14 cellular contexts compared by ENCODE assay signal in the genomic region with DNA sequence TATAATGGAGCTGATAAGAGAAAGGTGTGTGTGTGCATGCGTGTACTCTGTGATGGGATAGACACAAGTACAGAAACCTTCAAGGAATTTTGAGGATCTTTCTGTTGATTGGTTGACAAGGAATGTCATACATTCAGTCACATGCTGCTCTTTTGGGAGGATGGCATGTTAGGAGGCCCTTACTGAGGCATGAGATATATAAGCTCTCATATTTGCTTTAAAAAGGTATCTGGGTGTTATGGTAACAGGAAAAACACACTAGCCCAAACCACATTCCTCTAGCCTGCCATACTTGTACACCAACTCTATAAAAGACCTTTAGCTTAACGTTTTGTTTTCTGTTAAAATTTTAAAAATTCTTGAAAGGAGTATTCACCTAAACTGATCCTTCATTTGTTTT.
"Had no signal": no experiment of that assay in that cellular context is flagged by ENCODE, and none has a peak within 500 bp of the region (broad histone marks: within the 10 kb centered on the region; RNA-seq: fewer than 3 reads in every experiment).

No MANE protein-coding gene starts in this region.

- H3K27ac Mint-ChIP-seq: stimulated activated effector memory CD8-positive, alpha-beta T cell treated with anti-CD3 and anti-CD28 coated beads, Interleukin-12 subunit alpha, Interleukin-12 subunit beta, amount 100 ng/mL, for 72 hours had no signal

- ATAC-seq: stimulated activated effector memory CD8-positive, alpha-beta T cell treated with anti-CD3 and anti-CD28 coated beads, Interleukin-12 subunit alpha, Interleukin-12 subunit beta, amount 100 ng/mL, for 72 hours had no signal

- H3K9me3 ChIP-seq: ascending aorta, ovary had no signal

- H3K27me3 ChIP-seq: ascending aorta, ovary had no signal

- H3K4me1 Mint-ChIP-seq: naive B cell; stimulated activated effector memory CD8-positive, alpha-beta T cell treated with anti-CD3 and anti-CD28 coated beads, Interleukin-12 subunit alpha, Interleukin-12 subunit beta, amount 100 ng/mL, for 72 hours had no signal

- H3K27me3 Mint-ChIP-seq: naive B cell had no signal

- DNase-seq: activated CD4-positive, CD25-positive, alpha-beta regulatory T cell treated with anti-CD3 and anti-CD28 coated beads, Interleukin-2, amount 50 U/mL, for 72 hours; activated naive CD4-positive, alpha-beta T cell treated with Interleukin-2 at 50 U/mL for 16 hours; activated T-cell treated with anti-CD3 and anti-CD28 coated beads for 4 hours; foreskin fibroblast; midbrain; naive B cell; ovary; T-helper 1 cell; T1000 had no signal

- H3K9me3 Mint-ChIP-seq: stimulated activated effector memory CD8-positive, alpha-beta T cell treated with anti-CD3 and anti-CD28 coated beads, Interleukin-12 subunit alpha, Interleukin-12 subunit beta, amount 100 ng/mL, for 72 hours had no signal

- H3K36me3 Mint-ChIP-seq: naive B cell; stimulated activated effector memory CD8-positive, alpha-beta T cell treated with anti-CD3 and anti-CD28 coated beads, Interleukin-12 subunit alpha, Interleukin-12 subunit beta, amount 100 ng/mL, for 72 hours had no signal

- FAIRE-seq: colon, urothelium cell line had no signal

- H3K4me3 Mint-ChIP-seq: naive B cell; stimulated activated effector memory CD8-positive, alpha-beta T cell treated with anti-CD3 and anti-CD28 coated beads, Interleukin-12 subunit alpha, Interleukin-12 subunit beta, amount 100 ng/mL, for 72 hours had no signal

- H3K27ac ChIP-seq: ascending aorta, ovary had no signal

- H3K36me3 ChIP-seq: ascending aorta, ovary had no signal

- H3K4me3 ChIP-seq: ascending aorta, lung, ovary had no signal
